ENCODE assay signal across 1 cellular context in genomic region chr9:6692433-6692832, GRCh38.
TF ChIP-seq lines count a peak whose summit lies in the region.

No MANE protein-coding gene starts in this region.

TF ChIP-seq in GM23338, 12 proteins besides CTCF, POLR2A, EP300 and RAD21 (continued from another document):
- no peak for TF ChIP-seq ETS1 (IDR thresholded peaks at IDR 0.05)
- no peak for TF ChIP-seq STAT1 (IDR thresholded peaks at IDR 0.05; ENCODE audit: unreplicated experiment)
- no peak for TF ChIP-seq EZH2 (IDR thresholded peaks at IDR 0.05; ENCODE audit: low read depth, unreplicated experiment)
- no peak for TF ChIP-seq ZNF114 (CRISPR knock-in tag; IDR thresholded peaks at IDR 0.05)
- no peak for TF ChIP-seq EZH2phosphoT487 (IDR thresholded peaks at IDR 0.05; ENCODE audit: unreplicated experiment)
- no peak for TF ChIP-seq CREB1 (CRISPR knock-in tag; IDR thresholded peaks at IDR 0.05; ENCODE audit: low read depth)
- no peak for TF ChIP-seq REST (IDR thresholded peaks at IDR 0.05; ENCODE audit: unreplicated experiment)
- no peak for TF ChIP-seq ZNF331 (CRISPR knock-in tag; IDR thresholded peaks at IDR 0.05; ENCODE audit: low read depth)
